Comparison of ENCODE assay signal across 8 cellular contexts in the genomic region with DNA sequence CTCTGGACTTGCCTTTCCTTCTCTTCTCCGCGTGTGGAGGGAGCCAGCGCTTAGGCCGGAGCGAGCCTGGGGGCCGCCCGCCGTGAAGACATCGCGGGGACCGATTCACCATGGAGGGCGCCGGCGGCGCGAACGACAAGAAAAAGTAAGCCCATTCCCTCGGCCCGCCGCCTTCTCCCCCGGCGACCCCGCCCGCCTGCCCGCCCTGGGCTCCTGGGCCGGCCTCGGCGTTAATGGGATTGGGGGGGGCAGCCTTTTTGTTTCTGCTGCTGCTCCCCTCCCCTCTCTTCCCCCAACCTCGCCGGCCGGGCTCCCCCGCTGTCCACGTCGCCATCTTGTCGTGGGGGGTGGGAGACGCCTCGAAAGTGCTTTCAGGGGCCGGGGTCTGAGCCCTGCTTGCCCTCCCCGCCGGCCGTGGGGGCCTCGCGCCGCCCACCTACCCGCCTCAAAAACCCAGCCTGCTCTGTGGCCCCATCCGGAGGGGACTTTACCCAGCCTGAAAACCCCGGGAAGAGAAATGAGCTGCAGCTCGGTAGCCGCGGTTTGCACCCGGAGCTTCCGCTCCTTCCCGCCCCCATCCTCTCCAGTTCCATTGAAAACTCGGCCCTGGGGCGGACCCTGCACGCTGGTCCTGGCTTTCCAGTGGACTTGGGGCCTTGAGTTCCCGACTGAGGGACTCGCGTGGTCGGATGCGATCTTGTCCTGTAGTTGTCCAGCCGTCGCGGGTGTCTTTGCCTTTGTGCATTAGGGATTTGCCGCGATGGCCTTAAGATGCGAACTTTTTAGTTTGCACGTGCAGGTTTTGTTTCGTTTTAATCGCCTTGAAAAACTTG. TPM values are rescaled to one million over a fixed set of nuclear protein-coding genes. Genes with fewer than 3 reads are reported as not detected.
DNase-seq lines count a peak whose midpoint lies in the region; ATAC-seq, FAIRE-seq and TF ChIP-seq lines count a peak whose summit lies in the region.

No MANE protein-coding gene starts in this region.

- POLR2A ChIA-PET in activated B cell treated with CpG ODN at 0.5 μM for 24 hours (lab: Charles Lee): interaction anchor here (0.5 to 3.3 kb wide), 33 partner anchors 10 to 1447 kb away, joined by 3 to 81 read pairs (median 6); a partner anchor contains a TSS

- TF ChIP-seq CTCF in GM10266 (IDR thresholded peaks at IDR 0.05; ENCODE audit: control insufficient read depth, insufficient read depth, low read depth, missing control alignments) (no peak), activated B cell treated with CpG ODN at 0.5 μM for 24 hours (IDR thresholded peaks at IDR 0.05) (no peak), kidney (IDR thresholded peaks at IDR 0.05; ENCODE audit: borderline replicate concordance, extremely low read depth, insufficient read depth) (no peak)

- no peaks in the 10 kb centered on the region for H3K9me3 Mint-ChIP-seq in activated B cell treated with CpG ODN at 0.5 μM for 24 hours

- H3K9me3 ChIP-seq in kidney (ENCODE audit: control insufficient read depth in 1 of 2, low read length in 2 of 2): no peaks in the 10 kb centered on the region

- H3K27ac ChIP-seq in caudate nucleus (ENCODE audit: low read depth, low read length) (peak overlapping the region; percentile 94), kidney (ENCODE audit: low read depth in 2 of 2, low read length in 2 of 2) (peak overlapping the region; percentile 99 to 100)

- peak; percentile 31 for DNase-seq in GM10266 (ENCODE audit: extremely low spot score)
- peak; percentile 58 for DNase-seq in NCI-H2171 (lab: John Stamatoyannopoulos, UW)
- DNase-seq in activated B cell treated with CpG ODN at 0.5 μM for 24 hours: peak; percentile 41
- peak in 53 of 61 donors; percentile 5 to 76 (median 44) for DNase-seq in caudate nucleus (lab: John Stamatoyannopoulos, UW)
- DNase-seq in kidney: peak; percentile 93
- DNase-seq in stimulated activated CD4-positive, alpha-beta T cell treated with anti-CD3 and anti-CD28 coated beads, Interleukin-15, amount 100 ng/mL, for 24 hours: peak; percentile 74

- peaks cover 0 to 6% of the 10 kb centered on the region in 2 donors for H3K4me1 ChIP-seq in kidney (ENCODE audit: control insufficient read depth in 1 of 2, insufficient read depth in 1 of 2, low read depth in 1 of 2, low read length in 2 of 2)

- peak overlapping the region; percentile 95 for H3K27ac Mint-ChIP-seq in activated B cell treated with CpG ODN at 0.5 μM for 24 hours

- peaks cover 49% of the 10 kb centered on the region for H3K4me1 Mint-ChIP-seq in activated B cell treated with CpG ODN at 0.5 μM for 24 hours

- CTCF ChIA-PET in activated B cell treated with CpG ODN at 0.5 μM for 24 hours (lab: Charles Lee): no interaction called here

- intact Hi-C loops in activated B cell treated with CpG ODN at 0.5 μM for 24 hours (cut with micrococcal nuclease) (loop anchor here (1.0 to 5.0 kb wide), 14 partner anchors 15 to 386 kb away; a partner anchor contains a TSS), kidney (cut with DNase I) (no loop called here)

- peaks cover 31% of the 10 kb centered on the region for H3K36me3 Mint-ChIP-seq in activated B cell treated with CpG ODN at 0.5 μM for 24 hours (ENCODE audit: low read depth)

- H3K4me3 ChIP-seq in kidney (ENCODE audit: low read length in 2 of 2): peak overlapping the region; percentile 94 to 96

- no peaks in the 10 kb centered on the region for H3K27me3 Mint-ChIP-seq in activated B cell treated with CpG ODN at 0.5 μM for 24 hours

- H3K36me3 ChIP-seq in kidney (ENCODE audit: control insufficient read depth in 1 of 2, insufficient read depth in 2 of 2, low read length in 2 of 2): no peaks in the 10 kb centered on the region

- peak overlapping the region; percentile 97 for H3K4me3 Mint-ChIP-seq in activated B cell treated with CpG ODN at 0.5 μM for 24 hours

- FAIRE-seq in kidney (lab: Jason Lieb, UNC): no peak

- ATAC-seq in HG02840 (IDR thresholded peaks at IDR 0.05; ENCODE audit: low FRiP score, unreplicated experiment): peak; percentile 10
- ATAC-seq in activated B cell treated with CpG ODN at 0.5 μM for 24 hours (ENCODE audit: low read depth): peak; percentile 9
- no peak for ATAC-seq in HG03565 (IDR thresholded peaks at IDR 0.05; ENCODE audit: unreplicated experiment)

- H3K9ac ChIP-seq in kidney (ENCODE audit: low read length in 2 of 2): peak overlapping the region; percentile 86 to 98

RNA-seq across cellular contexts. Expression of a gene that starts 0.6 kb away (rescaled TPM):
- total RNA-seq in activated B cell treated with CpG ODN at 0.5 μM for 24 hours (148 and 179 TPM in 2 replicates), kidney (358 TPM)
- polyA plus RNA-seq in kidney (ENCODE audit: insufficient read depth, low read depth, low replicate concordance): 57.8 TPM

Comparison
In these comparisons a context has a peak if more than half of its experiments do, and no peak if none do; other contexts are left out.
1. DNase-seq: peak in every context shown above with its lines; median percentile 93 in kidney; 74 in stimulated activated CD4-positive, alpha-beta T cell treated with anti-CD3 and anti-CD28 coated beads, Interleukin-15, amount 100 ng/mL, for 24 hours; 58 in NCI-H2171; 44 in caudate nucleus; 41 in activated B cell treated with CpG ODN at 0.5 μM for 24 hours; 31 in GM10266.